ENCODE assay signal across 8 cellular contexts in genomic region chr14:90518941-90519256, GRCh38.
A peak's percentile ranks its signal among the peaks of the same experiment; 100 is the strongest.
DNase-seq lines count a peak whose midpoint lies in the region; ATAC-seq and TF ChIP-seq lines count a peak whose summit lies in the region.

No MANE protein-coding gene starts in this region.

- no peak overlapping the region for H3K23ac ChIP-seq in H9 (ENCODE audit: insufficient read length, low read depth, low read length)

- CTCF ChIA-PET in AG04450 (lab: Charles Lee), result interaction anchor here (0.5 to 0.6 kb wide), 2 partner anchors 40 to 688 kb away, joined by 3 to 5 read pairs; no protein-coding TSS in a partner anchor

- H3K9me3 Mint-ChIP-seq in H9 (no peaks in the 10 kb centered on the region), endodermal cell (peaks cover 2% of the 10 kb centered on the region)

- no peak overlapping the region for H3K14ac ChIP-seq in H9 (ENCODE audit: insufficient read depth, low read length)

- no peak overlapping the region for H3K18ac ChIP-seq in H9 (ENCODE audit: insufficient read length, low read depth, low read length)

- no CpG with 5 or more reads among the region's 5 CpGs for WGBS in H9 (ENCODE audit: extremely low coverage, insufficient read length, low lambda C conversion rate)
- WGBS in endodermal cell (ENCODE audit: insufficient coverage in 1 of 2, insufficient read length in 1 of 2), 2 experiments, result 85 to 100% methylated on average over 2 to 4 of the region's 5 CpGs
- WGBS in sigmoid colon, 2 donors, result 33 to 76% methylated on average over 5 of the region's 5 CpGs

- H2BK20ac ChIP-seq in H9 (ENCODE audit: low read depth, low read length, poor library complexity, severe bottlenecking), result no peak overlapping the region

- no peaks in the 10 kb centered on the region for H3K36me3 Mint-ChIP-seq in H9 (ENCODE audit: insufficient read depth in 1 of 3, low read depth in 3 of 3)
- H3K36me3 Mint-ChIP-seq in endodermal cell (ENCODE audit: low read depth), result no peaks in the 10 kb centered on the region

- no peak for DNase-seq in AG04450 (ENCODE audit: low read depth, low spot score)
- peak; percentile 68 for DNase-seq in H9
- DNase-seq in activated CD4-positive, alpha-beta T cell treated with anti-CD3 and anti-CD28 coated beads for 24 hours (ENCODE audit: low read depth in 2 of 2), result peak; percentile 31 to 35
- DNase-seq in endodermal cell, result peak; percentile 87
- no peak for DNase-seq in sigmoid colon
- no peak for DNase-seq in ureter (ENCODE audit: low spot score)

- no peak overlapping the region for H3K4ac ChIP-seq in H9 (ENCODE audit: low read depth, low read length)

- no peak overlapping the region for H3K4me3 ChIP-seq in AG04450 (ENCODE audit: low read depth, low read length)
- H3K4me3 ChIP-seq in endodermal cell (ENCODE audit: low read length), result no peak overlapping the region
- no peak overlapping the region for H3K4me3 ChIP-seq in sigmoid colon

- H2BK120ac ChIP-seq in H9 (ENCODE audit: low read depth, low read length, poor library complexity, severe bottlenecking), result no peak overlapping the region

- H3K27me3 Mint-ChIP-seq in H9 (ENCODE audit: low read depth) (no peaks in the 10 kb centered on the region; the same call in 1 of the 2 replicates), endodermal cell (ENCODE audit: insufficient read depth) (no peaks in the 10 kb centered on the region)

- TF ChIP-seq POLR2A in sigmoid colon (IDR thresholded peaks at IDR 0.05), result no peak

- POLR2A ChIA-PET in AG04450 (lab: Yijun Ruan, JAX), result no interaction called here

- H3K27ac Mint-ChIP-seq in H9 (no peak overlapping the region), endodermal cell (no peak overlapping the region)

- no peak for ATAC-seq in GM21737 (IDR thresholded peaks at IDR 0.05; ENCODE audit: unreplicated experiment)
- ATAC-seq in HG03039 (IDR thresholded peaks at IDR 0.05; ENCODE audit: unreplicated experiment), result no peak

- TF ChIP-seq CTCF in AG04450 (IDR thresholded peaks at IDR 0.05; ENCODE audit: low read depth, low read length) (peak; percentile 34; the same call in 1 of the 2 replicates), H9 (conservative IDR thresholded peaks at IDR 0.05) (peak; percentile 87), endodermal cell (conservative IDR thresholded peaks at IDR 0.05) (peak; percentile 80), sigmoid colon (IDR thresholded peaks at IDR 0.05) (peak in 3 of 4 experiments; percentile 14 to 43 (median 30))

- H3K4me2 ChIP-seq in H9 (ENCODE audit: insufficient read depth, insufficient read length, low read length), result no peak overlapping the region

- no peak overlapping the region for H2BK12ac ChIP-seq in H9 (ENCODE audit: insufficient read length, low read depth, low read length)

- intact Hi-C loops in sigmoid colon (cut with DNase I), result loop anchor here (2.0 to 10.0 kb wide), 2 partner anchors 178 to 214 kb away; no protein-coding TSS in a partner anchor

- no peak overlapping the region for H2AFZ ChIP-seq in H9 (ENCODE audit: low read length)

- no peak overlapping the region for H4K5ac ChIP-seq in H9 (ENCODE audit: insufficient read length, low read depth, low read length)

- no peak overlapping the region for H2BK15ac ChIP-seq in H9 (ENCODE audit: low read depth, low read length)

- H3K36me3 ChIP-seq in endodermal cell (ENCODE audit: control insufficient read depth, insufficient read depth, low read length), result no peaks in the 10 kb centered on the region
- no peaks in the 10 kb centered on the region for H3K36me3 ChIP-seq in sigmoid colon

- H3K27me3 ChIP-seq in AG04450 (ENCODE audit: control insufficient read depth, insufficient read depth, low read length) (peaks cover 18% of the 10 kb centered on the region), H9 (ENCODE audit: insufficient read depth, low read length) (no peaks in the 10 kb centered on the region), endodermal cell (ENCODE audit: control insufficient read depth, insufficient read depth, low read length, poor library complexity, severe bottlenecking) (no peaks in the 10 kb centered on the region), sigmoid colon (no peaks in the 10 kb centered on the region)

- H3K27ac ChIP-seq in AG04450 (ENCODE audit: low read depth, low read length) (no peak overlapping the region), H9 (ENCODE audit: insufficient read length, low read depth, low read length) (no peak overlapping the region), endodermal cell (ENCODE audit: low read depth, low read length) (no peak overlapping the region), sigmoid colon (peak overlapping the region; percentile 70 to 90 (median 80))

- H3K4me1 Mint-ChIP-seq in H9 (peaks cover 18 to 30% of the 10 kb centered on the region in 2 experiments), endodermal cell (peaks cover 12% of the 10 kb centered on the region)

- H3K56ac ChIP-seq in H9 (ENCODE audit: insufficient read length, low read depth, low read length), result no peak overlapping the region

- TF ChIP-seq EP300 in sigmoid colon (IDR thresholded peaks at IDR 0.05), result no peak

- H3K23me2 ChIP-seq in H9 (ENCODE audit: insufficient read length, low read depth, low read length, poor library complexity, severe bottlenecking), result no peaks in the 10 kb centered on the region

- H3K4me1 ChIP-seq in H9 (ENCODE audit: insufficient read depth, low read length) (no peaks in the 10 kb centered on the region), endodermal cell (ENCODE audit: control insufficient read depth, insufficient read depth, low read length) (no peaks in the 10 kb centered on the region), sigmoid colon (peaks cover 0 to 74% (median 63%) of the 10 kb centered on the region in 4 donors)

- H3K79me2 ChIP-seq in H9 (ENCODE audit: insufficient read depth, low read length), result no peaks in the 10 kb centered on the region

- H3K79me1 ChIP-seq in H9 (ENCODE audit: insufficient read depth, low read depth, low read length, poor library complexity, severe bottlenecking), result no peaks in the 10 kb centered on the region

- H4K8ac ChIP-seq in H9 (replicated peaks; ENCODE audit: insufficient read length, low read depth, low read length), result no peak overlapping the region

- no peak overlapping the region for H3K4me3 Mint-ChIP-seq in H9
- no peak overlapping the region for H3K4me3 Mint-ChIP-seq in endodermal cell

- no peak overlapping the region for H2AK5ac ChIP-seq in H9 (ENCODE audit: insufficient read length, low read length)

- H3T11ph ChIP-seq in H9 (ENCODE audit: low read length), result no peak overlapping the region

- no peak overlapping the region for H2BK5ac ChIP-seq in H9 (ENCODE audit: insufficient read length, low read length)

- H3K9me3 ChIP-seq in AG04450 (ENCODE audit: control insufficient read depth, insufficient read depth, low read length), result peaks cover 5% of the 10 kb centered on the region
- no peaks in the 10 kb centered on the region for H3K9me3 ChIP-seq in H9 (ENCODE audit: control insufficient read depth, low read depth, low read length)
- no peaks in the 10 kb centered on the region for H3K9me3 ChIP-seq in endodermal cell (ENCODE audit: control insufficient read depth, low read length)
- no peaks in the 10 kb centered on the region for H3K9me3 ChIP-seq in sigmoid colon

- H4K20me1 ChIP-seq in H9 (ENCODE audit: control insufficient read depth, insufficient read depth, insufficient read length), result no peaks in the 10 kb centered on the region

- H3K9ac ChIP-seq in H9 (ENCODE audit: extremely low read depth, insufficient read length, low read length) (no peak overlapping the region), endodermal cell (ENCODE audit: extremely low read depth, low read length, poor library complexity, severe bottlenecking) (no peak overlapping the region)

- H4K91ac ChIP-seq in H9 (ENCODE audit: insufficient read length, low read depth, low read length), result no peak overlapping the region

Comparison
In these comparisons a context has a peak if more than half of its experiments do, and no peak if none do; other contexts are left out.
1. DNase-seq: peak in H9 (single experiment), activated CD4-positive, alpha-beta T cell treated with anti-CD3 and anti-CD28 coated beads for 24 hours (2 of 2) and endodermal cell (single experiment); none in AG04450 (single experiment), sigmoid colon (single experiment) and ureter (single experiment).
2. H3K27ac ChIP-seq: peak in sigmoid colon (4 of 4); none in AG04450 (single experiment), H9 (single experiment) and endodermal cell (single experiment).
3. CTCF ChIP-seq: peak in every context shown above with its lines; median percentile 87 in H9; 80 in endodermal cell; 34 in AG04450; 30 in sigmoid colon.